In the genomic region with DNA sequence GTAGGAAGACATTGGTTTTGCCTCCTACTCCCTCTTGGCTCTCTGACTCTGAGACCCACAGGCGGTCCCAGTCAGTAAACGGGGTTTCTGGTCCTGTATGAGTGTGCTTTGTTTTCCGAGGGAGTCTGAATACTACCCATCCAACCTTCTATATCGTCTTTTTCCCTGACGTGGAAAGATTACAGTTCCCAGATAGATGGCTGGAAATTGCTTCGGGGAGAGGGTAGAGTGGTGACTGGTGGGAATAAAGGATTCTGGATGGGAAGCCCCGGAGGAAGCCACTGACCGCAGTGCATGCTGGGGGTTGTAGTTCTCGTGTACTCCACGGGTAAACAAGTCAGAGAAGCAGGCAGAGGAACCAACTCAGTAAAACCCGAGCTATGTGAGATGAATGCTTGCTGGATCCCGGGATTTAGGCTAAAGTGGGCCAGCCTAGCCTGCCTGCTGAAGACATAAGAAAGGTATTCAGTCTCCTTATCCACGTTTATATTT, we compare ENCODE assay signal across 1 cellular context.
TF ChIP-seq lines count a peak whose summit lies in the region.

No MANE protein-coding gene starts in this region.

TF ChIP-seq in HepG2, 621 proteins besides CTCF, POLR2A, EP300 and RAD21 (continued from another document and continues in another):
- TF ChIP-seq ZBTB33 (CRISPR knock-in tag; IDR thresholded peaks at IDR 0.05): no peak
- TF ChIP-seq, protein P1, sequence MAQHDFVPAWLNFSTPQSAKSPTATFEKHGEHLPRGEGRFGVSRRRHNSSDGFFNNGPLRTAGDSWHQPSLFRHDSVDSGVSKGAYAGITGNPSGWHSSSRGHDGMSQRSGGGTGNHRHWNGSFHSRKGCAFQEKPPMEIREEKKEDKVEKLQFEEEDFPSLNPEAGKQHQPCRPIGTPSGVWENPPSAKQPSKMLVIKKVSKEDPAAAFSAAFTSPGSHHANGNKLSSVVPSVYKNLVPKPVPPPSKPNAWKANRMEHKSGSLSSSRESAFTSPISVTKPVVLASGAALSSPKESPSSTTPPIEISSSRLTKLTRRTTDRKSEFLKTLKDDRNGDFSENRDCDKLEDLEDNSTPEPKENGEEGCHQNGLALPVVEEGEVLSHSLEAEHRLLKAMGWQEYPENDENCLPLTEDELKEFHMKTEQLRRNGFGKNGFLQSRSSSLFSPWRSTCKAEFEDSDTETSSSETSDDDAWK (CRISPR knock-in tag; IDR thresholded peaks at IDR 0.05): no peak
- TF ChIP-seq ATF7-NPFF (CRISPR knock-in tag; IDR thresholded peaks at IDR 0.05; ENCODE audit: low read depth): no peak
- TF ChIP-seq CERS6 (CRISPR knock-in tag; IDR thresholded peaks at IDR 0.05): no peak
- no peak for TF ChIP-seq ZNF331 (CRISPR knock-in tag; IDR thresholded peaks at IDR 0.05)
- TF ChIP-seq TEAD2 (CRISPR knock-in tag; IDR thresholded peaks at IDR 0.05): no peak
- no peak for TF ChIP-seq ZNF251 (CRISPR knock-in tag; IDR thresholded peaks at IDR 0.05)
- no peak for TF ChIP-seq ZNF160 (CRISPR knock-in tag; IDR thresholded peaks at IDR 0.05)
- 0 out of 2 replicates have a peak, but pooled peaks have one; percentile 34 for TF ChIP-seq ZNF430 (CRISPR knock-in tag; IDR thresholded peaks at IDR 0.05)
- no peak for TF ChIP-seq IRX3 (CRISPR knock-in tag; IDR thresholded peaks at IDR 0.05; ENCODE audit: borderline replicate concordance, low read depth)
- no peak for TF ChIP-seq BCL6 (CRISPR knock-in tag; IDR thresholded peaks at IDR 0.05)
- no peak for TF ChIP-seq ZFP1 (CRISPR knock-in tag; IDR thresholded peaks at IDR 0.05)
- TF ChIP-seq ZNF614 (CRISPR knock-in tag; IDR thresholded peaks at IDR 0.05; ENCODE audit: borderline replicate concordance): no peak
- no peak for TF ChIP-seq ZNF230 (CRISPR knock-in tag; IDR thresholded peaks at IDR 0.05)
- no peak for TF ChIP-seq ZNF749 (CRISPR knock-in tag; IDR thresholded peaks at IDR 0.05; ENCODE audit: borderline replicate concordance)
- TF ChIP-seq HOXA5 (CRISPR knock-in tag; IDR thresholded peaks at IDR 0.05): no peak
- TF ChIP-seq SALL1 (CRISPR knock-in tag; IDR thresholded peaks at IDR 0.05): peak; percentile 16; the same call in 1 of the 2 replicates
- no peak for TF ChIP-seq ZNF780A (CRISPR knock-in tag; IDR thresholded peaks at IDR 0.05)
- no peak for TF ChIP-seq HNF4G (IDR thresholded peaks at IDR 0.05; ENCODE audit: borderline replicate concordance, low read depth, low read length)
- TF ChIP-seq HNF4G (CRISPR knock-in tag; IDR thresholded peaks at IDR 0.05; ENCODE audit: borderline replicate concordance, low read depth): no peak
- no peak for TF ChIP-seq ZNF367 (CRISPR knock-in tag; IDR thresholded peaks at IDR 0.05; ENCODE audit: borderline replicate concordance)
- no peak for TF ChIP-seq KDM1A (CRISPR knock-in tag; IDR thresholded peaks at IDR 0.05)
- TF ChIP-seq KDM4B (CRISPR knock-in tag; IDR thresholded peaks at IDR 0.05): no peak
- 0 out of 2 replicates have a peak, but pooled peaks have one; percentile 32 for TF ChIP-seq ERF (CRISPR knock-in tag; IDR thresholded peaks at IDR 0.05)
- TF ChIP-seq CHCHD3 (CRISPR knock-in tag; IDR thresholded peaks at IDR 0.05): no peak
- no peak for TF ChIP-seq NR3C1 (CRISPR knock-in tag; IDR thresholded peaks at IDR 0.05)
- no peak for TF ChIP-seq E2F1 (CRISPR knock-in tag; IDR thresholded peaks at IDR 0.05)
- no peak for TF ChIP-seq ZHX2 (IDR thresholded peaks at IDR 0.05; ENCODE audit: low read depth)
- no peak for TF ChIP-seq ZHX2 (CRISPR knock-in tag; IDR thresholded peaks at IDR 0.05; ENCODE audit: borderline replicate concordance)
- no peak for TF ChIP-seq ATF6 (CRISPR knock-in tag; conservative IDR thresholded peaks at IDR 0.05)
- TF ChIP-seq SMYD3 (CRISPR knock-in tag; IDR thresholded peaks at IDR 0.05): no peak
- TF ChIP-seq, protein P2, sequence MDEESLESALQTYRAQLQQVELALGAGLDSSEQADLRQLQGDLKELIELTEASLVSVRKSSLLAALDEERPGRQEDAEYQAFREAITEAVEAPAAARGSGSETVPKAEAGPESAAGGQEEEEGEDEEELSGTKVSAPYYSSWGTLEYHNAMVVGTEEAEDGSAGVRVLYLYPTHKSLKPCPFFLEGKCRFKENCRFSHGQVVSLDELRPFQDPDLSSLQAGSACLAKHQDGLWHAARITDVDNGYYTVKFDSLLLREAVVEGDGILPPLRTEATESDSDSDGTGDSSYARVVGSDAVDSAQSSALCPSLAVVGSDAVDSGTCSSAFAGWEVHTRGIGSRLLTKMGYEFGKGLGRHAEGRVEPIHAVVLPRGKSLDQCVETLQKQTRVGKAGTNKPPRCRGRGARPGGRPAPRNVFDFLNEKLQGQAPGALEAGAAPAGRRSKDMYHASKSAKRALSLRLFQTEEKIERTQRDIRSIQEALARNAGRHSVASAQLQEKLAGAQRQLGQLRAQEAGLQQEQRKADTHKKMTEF (CRISPR knock-in tag; IDR thresholded peaks at IDR 0.05): no peak; the same call in 1 of the 2 replicates
- TF ChIP-seq, protein P3, sequence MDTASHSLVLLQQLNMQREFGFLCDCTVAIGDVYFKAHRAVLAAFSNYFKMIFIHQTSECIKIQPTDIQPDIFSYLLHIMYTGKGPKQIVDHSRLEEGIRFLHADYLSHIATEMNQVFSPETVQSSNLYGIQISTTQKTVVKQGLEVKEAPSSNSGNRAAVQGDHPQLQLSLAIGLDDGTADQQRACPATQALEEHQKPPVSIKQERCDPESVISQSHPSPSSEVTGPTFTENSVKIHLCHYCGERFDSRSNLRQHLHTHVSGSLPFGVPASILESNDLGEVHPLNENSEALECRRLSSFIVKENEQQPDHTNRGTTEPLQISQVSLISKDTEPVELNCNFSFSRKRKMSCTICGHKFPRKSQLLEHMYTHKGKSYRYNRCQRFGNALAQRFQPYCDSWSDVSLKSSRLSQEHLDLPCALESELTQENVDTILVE (CRISPR knock-in tag; IDR thresholded peaks at IDR 0.05): no peak
- TF ChIP-seq ZNF549 (CRISPR knock-in tag; IDR thresholded peaks at IDR 0.05): no peak
- no peak for TF ChIP-seq TBL1XR1 (IDR thresholded peaks at IDR 0.05; ENCODE audit: borderline replicate concordance, low read length, partially characterized antibody)
- TF ChIP-seq, protein P4, sequence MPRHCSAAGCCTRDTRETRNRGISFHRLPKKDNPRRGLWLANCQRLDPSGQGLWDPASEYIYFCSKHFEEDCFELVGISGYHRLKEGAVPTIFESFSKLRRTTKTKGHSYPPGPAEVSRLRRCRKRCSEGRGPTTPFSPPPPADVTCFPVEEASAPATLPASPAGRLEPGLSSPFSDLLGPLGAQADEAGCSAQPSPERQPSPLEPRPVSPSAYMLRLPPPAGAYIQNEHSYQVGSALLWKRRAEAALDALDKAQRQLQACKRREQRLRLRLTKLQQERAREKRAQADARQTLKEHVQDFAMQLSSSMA (CRISPR knock-in tag; IDR thresholded peaks at IDR 0.05): no peak
- no peak for TF ChIP-seq PCBP2 (optimal IDR thresholded peaks at IDR 0.05; ENCODE audit: low read depth, low read length, poor library complexity, severe bottlenecking)
- peak; percentile 39; the same call in 1 of the 2 replicates for TF ChIP-seq GABPA (IDR thresholded peaks at IDR 0.05; ENCODE audit: low read depth, low read length)
- TF ChIP-seq GABPA (CRISPR knock-in tag; IDR thresholded peaks at IDR 0.05; ENCODE audit: low read depth): peak; percentile 88
- no peak for TF ChIP-seq SSRP1 (CRISPR knock-in tag; IDR thresholded peaks at IDR 0.05)
- no peak for TF ChIP-seq ZNF713 (CRISPR knock-in tag; IDR thresholded peaks at IDR 0.05)
- TF ChIP-seq, protein P5, sequence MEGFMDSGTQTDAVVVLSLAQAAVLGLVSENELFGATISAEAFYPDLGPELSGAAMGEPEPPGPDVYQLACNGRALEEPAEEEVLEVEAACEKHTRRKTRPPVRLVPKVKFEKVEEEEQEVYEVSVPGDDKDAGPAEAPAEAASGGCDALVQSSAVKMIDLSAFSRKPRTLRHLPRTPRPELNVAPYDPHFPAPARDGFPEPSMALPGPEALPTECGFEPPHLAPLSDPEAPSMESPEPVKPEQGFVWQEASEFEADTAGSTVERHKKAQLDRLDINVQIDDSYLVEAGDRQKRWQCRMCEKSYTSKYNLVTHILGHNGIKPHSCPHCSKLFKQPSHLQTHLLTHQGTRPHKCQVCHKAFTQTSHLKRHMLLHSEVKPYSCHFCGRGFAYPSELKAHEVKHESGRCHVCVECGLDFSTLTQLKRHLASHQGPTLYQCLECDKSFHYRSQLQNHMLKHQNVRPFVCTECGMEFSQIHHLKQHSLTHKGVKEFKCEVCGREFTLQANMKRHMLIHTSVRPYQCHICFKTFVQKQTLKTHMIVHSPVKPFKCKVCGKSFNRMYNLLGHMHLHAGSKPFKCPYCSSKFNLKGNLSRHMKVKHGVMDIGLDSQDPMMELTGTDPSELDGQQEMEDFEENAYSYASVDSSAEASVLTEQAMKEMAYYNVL (CRISPR knock-in tag; IDR thresholded peaks at IDR 0.05; ENCODE audit: borderline replicate concordance): no peak
